In the genomic region with DNA sequence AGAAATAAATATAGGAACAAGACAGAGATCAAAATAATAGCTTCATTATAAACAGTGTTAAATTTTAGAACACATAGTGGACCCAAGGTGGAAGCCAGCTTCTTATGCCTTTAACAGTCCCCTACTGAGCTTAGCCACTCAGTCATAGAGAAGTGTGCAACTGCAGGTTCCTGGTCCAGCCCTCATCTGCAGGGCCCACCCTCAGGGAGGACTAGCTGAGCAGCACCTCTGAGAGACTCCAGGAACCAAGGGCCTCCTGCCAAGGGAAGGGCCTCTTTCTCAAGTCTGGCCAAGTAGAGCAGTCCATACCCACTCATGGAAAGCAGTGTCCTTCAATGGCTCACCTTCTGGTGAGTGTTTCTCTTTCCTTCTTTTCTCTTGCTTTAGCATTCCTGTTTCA, we compare ENCODE assay signal across 14 cellular contexts.
"Had no signal": no experiment of that assay in that cellular context is flagged by ENCODE, and none has a peak within 500 bp of the region (broad histone marks: within the 10 kb centered on the region; RNA-seq: fewer than 3 reads in every experiment).

No MANE protein-coding gene starts in this region.

- DNase-seq: activated CD4-positive, alpha-beta T cell treated with anti-CD3 and anti-CD28 coated beads, Interleukin-2, amount 50 U/mL, for 4 hours; activated CD4-positive, CD25-positive, alpha-beta regulatory T cell treated with anti-CD3 and anti-CD28 coated beads, Interleukin-2, amount 50 U/mL, for 72 hours; activated CD8-positive, alpha-beta memory T cell treated with anti-CD3 and anti-CD28 coated beads, Interleukin-2, amount 10 ng/mL, durations not matched to agents 7 days and 5 days; activated naive CD4-positive, alpha-beta T cell treated with anti-CD3 and anti-CD28 coated beads, Interleukin-2, amount 10 ng/mL, durations not matched to agents 7 days and 5 days; activated T-cell treated with anti-CD3 and anti-CD28 coated beads, Interleukin-2, amount 50 U/mL, for 1 hour; left colon; naive thymus-derived CD8-positive, alpha-beta T cell; stimulated activated CD4-positive, alpha-beta T cell treated with anti-CD3 and anti-CD28 coated beads, Interleukin-4, amount 100 ng/mL, for 4 hours; stimulated activated CD8-positive, alpha-beta memory T cell treated with anti-CD3 and anti-CD28 coated beads, Interleukin-4, amount 100 ng/mL, for 48 hours; stimulated activated naive CD8-positive, alpha-beta T cell treated with anti-CD3 and anti-CD28 coated beads, Interleukin-15, Interleukin-2, amounts not matched to agents 100 U/mL and 50 U/mL, for 24 hours had no signal

- H3K27ac ChIP-seq: parathyroid adenoma, skin epidermis had no signal

- H3K4me1 ChIP-seq: parathyroid adenoma had no signal

- ATAC-seq: activated CD8-positive, alpha-beta memory T cell treated with anti-CD3 and anti-CD28 coated beads, Interleukin-2, amount 10 ng/mL, durations not matched to agents 7 days and 5 days; esophagus mucosa; left colon; stimulated activated naive CD8-positive, alpha-beta T cell treated with anti-CD3 and anti-CD28 coated beads, Interleukin-15, Interleukin-2, amounts not matched to agents 100 U/mL and 50 U/mL, for 24 hours had no signal

- H3K9ac ChIP-seq: parathyroid adenoma had no signal

- H3K4me3 ChIP-seq: SK-N-MC, skin epidermis had no signal
